In genomic region chr19:5680437-5681368, GRCh38 we compare ENCODE assay signal across 1 cellular context.
TF ChIP-seq lines count a peak whose summit lies in the region.

HSD11B1L (plus strand) TSS chr19:5681027; CDS start chr19:5684833, 3,806 bp downstream.
A gene with protein sequence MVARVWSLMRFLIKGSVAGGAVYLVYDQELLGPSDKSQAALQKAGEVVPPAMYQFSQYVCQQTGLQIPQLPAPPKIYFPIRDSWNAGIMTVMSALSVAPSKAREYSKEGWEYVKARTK (minus strand): TSS chr19:5680516. CDS start chr19:5680486, 30 bp downstream.

TF ChIP-seq in HepG2, 621 proteins besides CTCF, POLR2A, EP300 and RAD21 (continued from another document and continues in another):
- TF ChIP-seq ZHX1 (CRISPR knock-in tag; IDR thresholded peaks at IDR 0.05; ENCODE audit: low read depth) (peak; percentile 92; the same call in 1 of the 2 replicates), ZNF614 (CRISPR knock-in tag; IDR thresholded peaks at IDR 0.05; ENCODE audit: borderline replicate concordance) (peak; percentile 51), EZH2 (conservative IDR thresholded peaks at IDR 0.05; ENCODE audit: low read depth, low read length) (no peak), ZNF3 (CRISPR knock-in tag; IDR thresholded peaks at IDR 0.05) (no peak), KLF9 (CRISPR knock-in tag; IDR thresholded peaks at IDR 0.05; ENCODE audit: low read depth) (no peak), ZSCAN25 (CRISPR knock-in tag; IDR thresholded peaks at IDR 0.05) (no peak), PHF5A (CRISPR knock-in tag; IDR thresholded peaks at IDR 0.05; ENCODE audit: low read depth, unreplicated experiment) (no peak), TOE1 (CRISPR knock-in tag; IDR thresholded peaks at IDR 0.05) (no peak), HIVEP1 (CRISPR knock-in tag; IDR thresholded peaks at IDR 0.05) (no peak), FOXP1 (IDR thresholded peaks at IDR 0.05) (no peak), FOXP1 (CRISPR knock-in tag; IDR thresholded peaks at IDR 0.05) (no peak), BRF2 (CRISPR knock-in tag; IDR thresholded peaks at IDR 0.05) (no peak), RFXANK (CRISPR knock-in tag; IDR thresholded peaks at IDR 0.05) (no peak), AGO2 (optimal IDR thresholded peaks at IDR 0.05; ENCODE audit: low read depth, low read length) (no peak), ZNF18 (CRISPR knock-in tag; IDR thresholded peaks at IDR 0.05; ENCODE audit: insufficient replicate concordance) (no peak), MTA3 (CRISPR knock-in tag; IDR thresholded peaks at IDR 0.05) (no peak), FOXC1 (CRISPR knock-in tag; IDR thresholded peaks at IDR 0.05; ENCODE audit: borderline replicate concordance) (peak; percentile 91; the same call in 1 of the 2 replicates), SATB2 (CRISPR knock-in tag; IDR thresholded peaks at IDR 0.05) (no peak), ZNF331 (CRISPR knock-in tag; IDR thresholded peaks at IDR 0.05) (peak; percentile 33; the same call in 1 of the 2 replicates), MAF1 (CRISPR knock-in tag; IDR thresholded peaks at IDR 0.05; ENCODE audit: borderline replicate concordance) (peak; percentile 77; the same call in 1 of the 2 replicates), ZNF354B (CRISPR knock-in tag; IDR thresholded peaks at IDR 0.05) (no peak), ZNF292 (CRISPR knock-in tag; IDR thresholded peaks at IDR 0.05; ENCODE audit: borderline replicate concordance, low read depth) (no peak), KMT2B (CRISPR knock-in tag; IDR thresholded peaks at IDR 0.05) (peak; percentile 78), ZBTB26 (CRISPR knock-in tag; IDR thresholded peaks at IDR 0.05; ENCODE audit: borderline replicate concordance) (peak; percentile 58; the same call in 1 of the 2 replicates), CENPT (CRISPR knock-in tag; IDR thresholded peaks at IDR 0.05; ENCODE audit: low read depth) (no peak), ZNF224 (CRISPR knock-in tag; IDR thresholded peaks at IDR 0.05) (no peak), MNT (IDR thresholded peaks at IDR 0.05) (0 out of 2 replicates have a peak, but pooled peaks have one; percentile 1), CSRNP1 (CRISPR knock-in tag; IDR thresholded peaks at IDR 0.05) (no peak), ZBTB33 (CRISPR knock-in tag; IDR thresholded peaks at IDR 0.05) (no peak), TARDBP (CRISPR knock-in tag; IDR thresholded peaks at IDR 0.05) (peak; percentile 55; the same call in 1 of the 2 replicates), ZNF512B (CRISPR knock-in tag; IDR thresholded peaks at IDR 0.05; ENCODE audit: borderline replicate concordance) (no peak), PLSCR1 (CRISPR knock-in tag; IDR thresholded peaks at IDR 0.05; ENCODE audit: borderline replicate concordance) (no peak), GZF1 (CRISPR knock-in tag; IDR thresholded peaks at IDR 0.05) (no peak)
- TF ChIP-seq, protein P1, sequence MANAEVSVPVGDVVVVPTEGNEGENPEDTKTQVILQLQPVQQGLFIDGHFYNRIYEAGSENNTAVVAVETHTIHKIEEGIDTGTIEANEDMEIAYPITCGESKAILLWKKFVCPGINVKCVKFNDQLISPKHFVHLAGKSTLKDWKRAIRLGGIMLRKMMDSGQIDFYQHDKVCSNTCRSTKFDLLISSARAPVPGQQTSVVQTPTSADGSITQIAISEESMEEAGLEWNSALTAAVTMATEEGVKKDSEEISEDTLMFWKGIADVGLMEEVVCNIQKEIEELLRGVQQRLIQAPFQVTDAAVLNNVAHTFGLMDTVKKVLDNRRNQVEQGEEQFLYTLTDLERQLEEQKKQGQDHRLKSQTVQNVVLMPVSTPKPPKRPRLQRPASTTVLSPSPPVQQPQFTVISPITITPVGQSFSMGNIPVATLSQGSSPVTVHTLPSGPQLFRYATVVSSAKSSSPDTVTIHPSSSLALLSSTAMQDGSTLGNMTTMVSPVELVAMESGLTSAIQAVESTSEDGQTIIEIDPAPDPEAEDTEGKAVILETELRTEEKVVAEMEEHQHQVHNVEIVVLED (CRISPR knock-in tag; IDR thresholded peaks at IDR 0.05; ENCODE audit: borderline replicate concordance), result peak; percentile 95
- TF ChIP-seq, protein P2, sequence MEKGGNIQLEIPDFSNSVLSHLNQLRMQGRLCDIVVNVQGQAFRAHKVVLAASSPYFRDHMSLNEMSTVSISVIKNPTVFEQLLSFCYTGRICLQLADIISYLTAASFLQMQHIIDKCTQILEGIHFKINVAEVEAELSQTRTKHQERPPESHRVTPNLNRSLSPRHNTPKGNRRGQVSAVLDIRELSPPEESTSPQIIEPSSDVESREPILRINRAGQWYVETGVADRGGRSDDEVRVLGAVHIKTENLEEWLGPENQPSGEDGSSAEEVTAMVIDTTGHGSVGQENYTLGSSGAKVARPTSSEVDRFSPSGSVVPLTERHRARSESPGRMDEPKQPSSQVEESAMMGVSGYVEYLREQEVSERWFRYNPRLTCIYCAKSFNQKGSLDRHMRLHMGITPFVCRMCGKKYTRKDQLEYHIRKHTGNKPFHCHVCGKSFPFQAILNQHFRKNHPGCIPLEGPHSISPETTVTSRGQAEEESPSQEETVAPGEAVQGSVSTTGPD (CRISPR knock-in tag; IDR thresholded peaks at IDR 0.05), result no peak
- TF ChIP-seq, protein P3, sequence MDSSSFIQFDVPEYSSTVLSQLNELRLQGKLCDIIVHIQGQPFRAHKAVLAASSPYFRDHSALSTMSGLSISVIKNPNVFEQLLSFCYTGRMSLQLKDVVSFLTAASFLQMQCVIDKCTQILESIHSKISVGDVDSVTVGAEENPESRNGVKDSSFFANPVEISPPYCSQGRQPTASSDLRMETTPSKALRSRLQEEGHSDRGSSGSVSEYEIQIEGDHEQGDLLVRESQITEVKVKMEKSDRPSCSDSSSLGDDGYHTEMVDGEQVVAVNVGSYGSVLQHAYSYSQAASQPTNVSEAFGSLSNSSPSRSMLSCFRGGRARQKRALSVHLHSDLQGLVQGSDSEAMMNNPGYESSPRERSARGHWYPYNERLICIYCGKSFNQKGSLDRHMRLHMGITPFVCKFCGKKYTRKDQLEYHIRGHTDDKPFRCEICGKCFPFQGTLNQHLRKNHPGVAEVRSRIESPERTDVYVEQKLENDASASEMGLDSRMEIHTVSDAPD (CRISPR knock-in tag; IDR thresholded peaks at IDR 0.05), result no peak
